8 cellular contexts compared by ENCODE assay signal in genomic region chr14:69612759-69613145, GRCh38. TPM values are rescaled to one million over a fixed set of nuclear protein-coding genes. Genes with fewer than 3 reads are reported as not detected.
DNase-seq lines count a peak whose midpoint lies in the region; ATAC-seq and TF ChIP-seq lines count a peak whose summit lies in the region.

No MANE protein-coding gene starts in this region.

- ATAC-seq in activated B cell treated with CpG ODN at 0.5 μM for 24 hours (ENCODE audit: low read depth) (no peak), GM18498 (IDR thresholded peaks at IDR 0.05; ENCODE audit: unreplicated experiment) (no peak), HG03139 (IDR thresholded peaks at IDR 0.05; ENCODE audit: unreplicated experiment) (no peak)
- ATAC-seq in stimulated activated naive CD8-positive, alpha-beta T cell treated with anti-CD3 and anti-CD28 coated beads, Interleukin-15, amount 100 ng/mL, for 72 hours = no peak

- H3K9me3 Mint-ChIP-seq in activated naive CD4-positive, alpha-beta T cell treated with anti-CD3 and anti-CD28 coated beads, Interleukin-2, amount 10 ng/mL, durations not matched to agents 7 days and 5 days = no peaks in the 10 kb centered on the region
- no peaks in the 10 kb centered on the region for H3K9me3 Mint-ChIP-seq in activated B cell treated with CpG ODN at 0.5 μM for 24 hours
- H3K9me3 Mint-ChIP-seq in stimulated activated naive CD8-positive, alpha-beta T cell treated with anti-CD3 and anti-CD28 coated beads, Interleukin-15, amount 100 ng/mL, for 72 hours = no peaks in the 10 kb centered on the region

- POLR2A ChIA-PET in activated B cell treated with CpG ODN at 0.5 μM for 24 hours (lab: Charles Lee) = interaction anchor here (0.7 to 6.1 kb wide), 22 partner anchors 9 to 820 kb away, joined by 3 to 38 read pairs (median 6); partner anchors contain the start of genes SRSF5 and ZFP36L1

- H3K27ac Mint-ChIP-seq in activated naive CD4-positive, alpha-beta T cell treated with anti-CD3 and anti-CD28 coated beads, Interleukin-2, amount 10 ng/mL, durations not matched to agents 7 days and 5 days = peak overlapping the region; percentile 99
- peak overlapping the region; percentile 99 for H3K27ac Mint-ChIP-seq in activated B cell treated with CpG ODN at 0.5 μM for 24 hours
- peak overlapping the region; percentile 51 to 97 for H3K27ac Mint-ChIP-seq in stimulated activated naive CD8-positive, alpha-beta T cell treated with anti-CD3 and anti-CD28 coated beads, Interleukin-15, amount 100 ng/mL, for 72 hours

- H3K4me1 Mint-ChIP-seq in activated naive CD4-positive, alpha-beta T cell treated with anti-CD3 and anti-CD28 coated beads, Interleukin-2, amount 10 ng/mL, durations not matched to agents 7 days and 5 days = peaks cover 76% of the 10 kb centered on the region
- peaks cover 67% of the 10 kb centered on the region for H3K4me1 Mint-ChIP-seq in activated B cell treated with CpG ODN at 0.5 μM for 24 hours
- H3K4me1 Mint-ChIP-seq in stimulated activated naive CD8-positive, alpha-beta T cell treated with anti-CD3 and anti-CD28 coated beads, Interleukin-15, amount 100 ng/mL, for 72 hours = peaks cover 63% of the 10 kb centered on the region

- no peak for TF ChIP-seq CTCF in activated B cell treated with CpG ODN at 0.5 μM for 24 hours (IDR thresholded peaks at IDR 0.05)

- H3K9ac ChIP-seq in iPS-18a (ENCODE audit: low read length) = peak overlapping the region; percentile 16

- peaks cover 27% of the 10 kb centered on the region for H3K36me3 Mint-ChIP-seq in activated naive CD4-positive, alpha-beta T cell treated with anti-CD3 and anti-CD28 coated beads, Interleukin-2, amount 10 ng/mL, durations not matched to agents 7 days and 5 days
- peaks cover 5% of the 10 kb centered on the region for H3K36me3 Mint-ChIP-seq in activated B cell treated with CpG ODN at 0.5 μM for 24 hours (ENCODE audit: low read depth)

- H3K4me3 ChIP-seq in iPS-18a (ENCODE audit: low read length) = peak overlapping the region; percentile 75

- no peak for DNase-seq in activated naive CD4-positive, alpha-beta T cell treated with anti-CD3 and anti-CD28 coated beads, Interleukin-2, amount 10 ng/mL, durations not matched to agents 7 days and 5 days
- no peak for DNase-seq in activated naive CD4-positive, alpha-beta T cell treated with Interleukin-2 at 50 U/mL for 16 hours
- no peak for DNase-seq in activated B cell treated with CpG ODN at 0.5 μM for 24 hours
- no peak for DNase-seq in stimulated activated naive CD8-positive, alpha-beta T cell treated with anti-CD3 and anti-CD28 coated beads, Interleukin-15, amount 100 ng/mL, for 72 hours
- DNase-seq in NCI-H1048 (lab: John Stamatoyannopoulos, UW) = no peak

- H3K4me3 Mint-ChIP-seq in activated naive CD4-positive, alpha-beta T cell treated with anti-CD3 and anti-CD28 coated beads, Interleukin-2, amount 10 ng/mL, durations not matched to agents 7 days and 5 days = peak overlapping the region; percentile 99
- peak overlapping the region; percentile 97 for H3K4me3 Mint-ChIP-seq in activated B cell treated with CpG ODN at 0.5 μM for 24 hours
- peak overlapping the region; percentile 89 to 100 for H3K4me3 Mint-ChIP-seq in stimulated activated naive CD8-positive, alpha-beta T cell treated with anti-CD3 and anti-CD28 coated beads, Interleukin-15, amount 100 ng/mL, for 72 hours

- H3K27me3 Mint-ChIP-seq in activated naive CD4-positive, alpha-beta T cell treated with anti-CD3 and anti-CD28 coated beads, Interleukin-2, amount 10 ng/mL, durations not matched to agents 7 days and 5 days = no peaks in the 10 kb centered on the region
- no peaks in the 10 kb centered on the region for H3K27me3 Mint-ChIP-seq in activated B cell treated with CpG ODN at 0.5 μM for 24 hours
- no peaks in the 10 kb centered on the region for H3K27me3 Mint-ChIP-seq in stimulated activated naive CD8-positive, alpha-beta T cell treated with anti-CD3 and anti-CD28 coated beads, Interleukin-15, amount 100 ng/mL, for 72 hours

- no peaks in the 10 kb centered on the region for H3K36me3 ChIP-seq in iPS-18a (ENCODE audit: control insufficient read depth, low read depth, low read length)

- no peaks in the 10 kb centered on the region for H3K9me3 ChIP-seq in iPS-18a (ENCODE audit: control insufficient read depth, low read depth, low read length)

- CTCF ChIA-PET in activated naive CD4-positive, alpha-beta T cell treated with anti-CD3 and anti-CD28 coated beads, Interleukin-2, amount 10 ng/mL, durations not matched to agents 7 days and 5 days (lab: Charles Lee) = interaction anchor here (0.8 to 1.6 kb wide), 12 partner anchors 8 to 115 kb away, joined by 3 to 7 read pairs (median 3); no protein-coding TSS in a partner anchor
- CTCF ChIA-PET in activated B cell treated with CpG ODN at 0.5 μM for 24 hours (lab: Charles Lee) = interaction anchor here (0.6 to 1.6 kb wide), 6 partner anchors 17 to 114 kb away, joined by 3 to 8 read pairs (median 4); no protein-coding TSS in a partner anchor

- H3K4me1 ChIP-seq in iPS-18a (ENCODE audit: control insufficient read depth, low read depth, low read length) = peaks cover 15% of the 10 kb centered on the region

- H3K27ac ChIP-seq in iPS-18a (ENCODE audit: low read length) = no peak overlapping the region

- peaks cover 17% of the 10 kb centered on the region for H3K27me3 ChIP-seq in iPS-18a (ENCODE audit: control insufficient read depth, insufficient read depth, low read length)

- intact Hi-C loops in activated B cell treated with CpG ODN at 0.5 μM for 24 hours (cut with micrococcal nuclease) = loop anchor here (5.0 to 10.0 kb wide), 3 partner anchors 460 to 1192 kb away; partner anchors contain the start of genes DCAF5 and MAP3K9

RNA-seq across cellular contexts. Expression of gene SUSD6, which starts 1.4 kb away (rescaled TPM):
- 63.5 and 67.1 TPM in 2 replicates for total RNA-seq in activated B cell treated with CpG ODN at 0.5 μM for 24 hours

RNA-seq across cellular contexts. Expression of gene CCDC177, which starts 38.1 kb away (rescaled TPM):
- 0.05 TPM in 1 of 2 replicates, not detected in the other for total RNA-seq in activated B cell treated with CpG ODN at 0.5 μM for 24 hours
